In the genomic region with DNA sequence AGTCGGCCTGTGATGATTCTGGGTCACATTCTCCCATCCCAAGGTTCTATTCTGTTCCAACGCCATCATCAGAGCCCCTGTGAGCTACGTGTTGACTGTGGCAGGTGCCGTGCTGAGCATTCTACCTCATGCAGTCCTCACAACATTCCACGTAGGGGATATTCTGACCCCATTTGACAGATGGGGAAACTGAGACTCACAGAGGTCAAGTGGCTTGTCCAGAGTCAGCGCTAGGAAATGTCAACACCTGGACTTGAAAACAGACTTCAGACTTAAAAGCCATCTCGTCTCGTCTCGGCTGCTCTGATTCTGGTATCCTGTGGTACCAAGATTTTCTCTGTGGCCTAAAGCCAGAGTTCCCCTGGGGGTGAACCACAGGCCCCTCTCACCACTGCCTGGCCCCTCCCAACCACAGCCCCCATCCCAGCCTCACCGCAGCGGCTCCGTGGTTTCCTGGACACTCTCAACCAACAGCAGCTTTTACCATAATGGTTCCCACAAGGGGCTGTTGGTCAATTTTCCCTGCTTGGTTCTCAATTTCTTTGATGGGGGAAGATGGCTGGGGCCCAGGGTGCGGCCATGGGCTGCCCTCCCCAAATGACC, we compare ENCODE assay signal across 1 cellular context.
TF ChIP-seq lines count a peak whose summit lies in the region.

No MANE protein-coding gene starts in this region.

TF ChIP-seq in GM12878, 131 proteins besides CTCF, POLR2A, EP300 and RAD21 (continued from another document and continues in another):
- TF ChIP-seq, protein P1, sequence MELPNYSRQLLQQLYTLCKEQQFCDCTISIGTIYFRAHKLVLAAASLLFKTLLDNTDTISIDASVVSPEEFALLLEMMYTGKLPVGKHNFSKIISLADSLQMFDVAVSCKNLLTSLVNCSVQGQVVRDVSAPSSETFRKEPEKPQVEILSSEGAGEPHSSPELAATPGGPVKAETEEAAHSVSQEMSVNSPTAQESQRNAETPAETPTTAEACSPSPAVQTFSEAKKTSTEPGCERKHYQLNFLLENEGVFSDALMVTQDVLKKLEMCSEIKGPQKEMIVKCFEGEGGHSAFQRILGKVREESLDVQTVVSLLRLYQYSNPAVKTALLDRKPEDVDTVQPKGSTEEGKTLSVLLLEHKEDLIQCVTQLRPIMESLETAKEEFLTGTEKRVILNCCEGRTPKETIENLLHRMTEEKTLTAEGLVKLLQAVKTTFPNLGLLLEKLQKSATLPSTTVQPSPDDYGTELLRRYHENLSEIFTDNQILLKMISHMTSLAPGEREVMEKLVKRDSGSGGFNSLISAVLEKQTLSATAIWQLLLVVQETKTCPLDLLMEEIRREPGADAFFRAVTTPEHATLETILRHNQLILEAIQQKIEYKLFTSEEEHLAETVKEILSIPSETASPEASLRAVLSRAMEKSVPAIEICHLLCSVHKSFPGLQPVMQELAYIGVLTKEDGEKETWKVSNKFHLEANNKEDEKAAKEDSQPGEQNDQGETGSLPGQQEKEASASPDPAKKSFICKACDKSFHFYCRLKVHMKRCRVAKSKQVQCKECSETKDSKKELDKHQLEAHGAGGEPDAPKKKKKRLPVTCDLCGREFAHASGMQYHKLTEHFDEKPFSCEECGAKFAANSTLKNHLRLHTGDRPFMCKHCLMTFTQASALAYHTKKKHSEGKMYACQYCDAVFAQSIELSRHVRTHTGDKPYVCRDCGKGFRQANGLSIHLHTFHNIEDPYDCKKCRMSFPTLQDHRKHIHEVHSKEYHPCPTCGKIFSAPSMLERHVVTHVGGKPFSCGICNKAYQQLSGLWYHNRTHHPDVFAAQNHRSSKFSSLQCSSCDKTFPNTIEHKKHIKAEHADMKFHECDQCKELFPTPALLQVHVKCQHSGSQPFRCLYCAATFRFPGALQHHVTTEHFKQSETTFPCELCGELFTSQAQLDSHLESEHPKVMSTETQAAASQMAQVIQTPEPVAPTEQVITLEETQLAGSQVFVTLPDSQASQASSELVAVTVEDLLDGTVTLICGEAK (IDR thresholded peaks at IDR 0.05; ENCODE audit: borderline replicate concordance) = no peak
- TF ChIP-seq, protein P2, sequence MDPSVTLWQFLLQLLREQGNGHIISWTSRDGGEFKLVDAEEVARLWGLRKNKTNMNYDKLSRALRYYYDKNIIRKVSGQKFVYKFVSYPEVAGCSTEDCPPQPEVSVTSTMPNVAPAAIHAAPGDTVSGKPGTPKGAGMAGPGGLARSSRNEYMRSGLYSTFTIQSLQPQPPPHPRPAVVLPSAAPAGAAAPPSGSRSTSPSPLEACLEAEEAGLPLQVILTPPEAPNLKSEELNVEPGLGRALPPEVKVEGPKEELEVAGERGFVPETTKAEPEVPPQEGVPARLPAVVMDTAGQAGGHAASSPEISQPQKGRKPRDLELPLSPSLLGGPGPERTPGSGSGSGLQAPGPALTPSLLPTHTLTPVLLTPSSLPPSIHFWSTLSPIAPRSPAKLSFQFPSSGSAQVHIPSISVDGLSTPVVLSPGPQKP (IDR thresholded peaks at IDR 0.05; ENCODE audit: low read depth, low read length) = no peak
- no peak for TF ChIP-seq RELA (IDR thresholded peaks at IDR 0.05; ENCODE audit: borderline replicate concordance, partially characterized antibody)
- no peak for TF ChIP-seq RAD51 (IDR thresholded peaks at IDR 0.05)
- no peak for TF ChIP-seq SRF (IDR thresholded peaks at IDR 0.05; ENCODE audit: low read depth in 2 of 2, low read length in 2 of 2)
- TF ChIP-seq TBL1XR1 (IDR thresholded peaks at IDR 0.05; ENCODE audit: low read depth, low read length) = peak; percentile 89; the same call in 1 of the 2 replicates
- TF ChIP-seq, protein P3, sequence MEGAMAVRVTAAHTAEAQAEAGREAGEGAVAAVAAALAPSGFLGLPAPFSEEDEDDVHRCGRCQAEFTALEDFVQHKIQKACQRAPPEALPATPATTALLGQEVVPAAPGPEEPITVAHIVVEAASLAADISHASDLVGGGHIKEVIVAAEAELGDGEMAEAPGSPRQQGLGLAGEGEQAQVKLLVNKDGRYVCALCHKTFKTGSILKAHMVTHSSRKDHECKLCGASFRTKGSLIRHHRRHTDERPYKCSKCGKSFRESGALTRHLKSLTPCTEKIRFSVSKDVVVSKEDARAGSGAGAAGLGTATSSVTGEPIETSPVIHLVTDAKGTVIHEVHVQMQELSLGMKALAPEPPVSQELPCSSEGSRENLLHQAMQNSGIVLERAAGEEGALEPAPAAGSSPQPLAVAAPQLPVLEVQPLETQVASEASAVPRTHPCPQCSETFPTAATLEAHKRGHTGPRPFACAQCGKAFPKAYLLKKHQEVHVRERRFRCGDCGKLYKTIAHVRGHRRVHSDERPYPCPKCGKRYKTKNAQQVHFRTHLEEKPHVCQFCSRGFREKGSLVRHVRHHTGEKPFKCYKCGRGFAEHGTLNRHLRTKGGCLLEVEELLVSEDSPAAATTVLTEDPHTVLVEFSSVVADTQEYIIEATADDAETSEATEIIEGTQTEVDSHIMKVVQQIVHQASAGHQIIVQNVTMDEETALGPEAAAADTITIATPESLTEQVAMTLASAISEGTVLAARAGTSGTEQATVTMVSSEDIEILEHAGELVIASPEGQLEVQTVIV (IDR thresholded peaks at IDR 0.05; ENCODE audit: borderline replicate concordance, partially characterized antibody) = no peak
- TF ChIP-seq RBBP5 (conservative IDR thresholded peaks at IDR 0.05) = no peak
- peak; percentile 56; the same call in 1 of the 2 replicates for TF ChIP-seq MTA2 (IDR thresholded peaks at IDR 0.05; ENCODE audit: low read depth)
- no peak for TF ChIP-seq NFXL1 (IDR thresholded peaks at IDR 0.05; ENCODE audit: borderline replicate concordance)
- TF ChIP-seq CBX5 (IDR thresholded peaks at IDR 0.05; ENCODE audit: low read depth) = no peak
- TF ChIP-seq ZNF274 (IDR thresholded peaks at IDR 0.05; ENCODE audit: insufficient read depth, insufficient read length) = no peak
- TF ChIP-seq, protein P4, sequence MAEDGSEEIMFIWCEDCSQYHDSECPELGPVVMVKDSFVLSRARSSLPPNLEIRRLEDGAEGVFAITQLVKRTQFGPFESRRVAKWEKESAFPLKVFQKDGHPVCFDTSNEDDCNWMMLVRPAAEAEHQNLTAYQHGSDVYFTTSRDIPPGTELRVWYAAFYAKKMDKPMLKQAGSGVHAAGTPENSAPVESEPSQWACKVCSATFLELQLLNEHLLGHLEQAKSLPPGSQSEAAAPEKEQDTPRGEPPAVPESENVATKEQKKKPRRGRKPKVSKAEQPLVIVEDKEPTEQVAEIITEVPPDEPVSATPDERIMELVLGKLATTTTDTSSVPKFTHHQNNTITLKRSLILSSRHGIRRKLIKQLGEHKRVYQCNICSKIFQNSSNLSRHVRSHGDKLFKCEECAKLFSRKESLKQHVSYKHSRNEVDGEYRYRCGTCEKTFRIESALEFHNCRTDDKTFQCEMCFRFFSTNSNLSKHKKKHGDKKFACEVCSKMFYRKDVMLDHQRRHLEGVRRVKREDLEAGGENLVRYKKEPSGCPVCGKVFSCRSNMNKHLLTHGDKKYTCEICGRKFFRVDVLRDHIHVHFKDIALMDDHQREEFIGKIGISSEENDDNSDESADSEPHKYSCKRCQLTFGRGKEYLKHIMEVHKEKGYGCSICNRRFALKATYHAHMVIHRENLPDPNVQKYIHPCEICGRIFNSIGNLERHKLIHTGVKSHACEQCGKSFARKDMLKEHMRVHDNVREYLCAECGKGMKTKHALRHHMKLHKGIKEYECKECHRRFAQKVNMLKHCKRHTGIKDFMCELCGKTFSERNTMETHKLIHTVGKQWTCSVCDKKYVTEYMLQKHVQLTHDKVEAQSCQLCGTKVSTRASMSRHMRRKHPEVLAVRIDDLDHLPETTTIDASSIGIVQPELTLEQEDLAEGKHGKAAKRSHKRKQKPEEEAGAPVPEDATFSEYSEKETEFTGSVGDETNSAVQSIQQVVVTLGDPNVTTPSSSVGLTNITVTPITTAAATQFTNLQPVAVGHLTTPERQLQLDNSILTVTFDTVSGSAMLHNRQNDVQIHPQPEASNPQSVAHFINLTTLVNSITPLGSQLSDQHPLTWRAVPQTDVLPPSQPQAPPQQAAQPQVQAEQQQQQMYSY (CRISPR knock-in tag; IDR thresholded peaks at IDR 0.05) = no peak
- no peak; the same call in 1 of the 2 replicates for TF ChIP-seq MEF2A (IDR thresholded peaks at IDR 0.05; ENCODE audit: insufficient read depth, low read depth, low read length)
- no peak for TF ChIP-seq SUZ12 (IDR thresholded peaks at IDR 0.05; ENCODE audit: unreplicated experiment)
- TF ChIP-seq, protein P5, sequence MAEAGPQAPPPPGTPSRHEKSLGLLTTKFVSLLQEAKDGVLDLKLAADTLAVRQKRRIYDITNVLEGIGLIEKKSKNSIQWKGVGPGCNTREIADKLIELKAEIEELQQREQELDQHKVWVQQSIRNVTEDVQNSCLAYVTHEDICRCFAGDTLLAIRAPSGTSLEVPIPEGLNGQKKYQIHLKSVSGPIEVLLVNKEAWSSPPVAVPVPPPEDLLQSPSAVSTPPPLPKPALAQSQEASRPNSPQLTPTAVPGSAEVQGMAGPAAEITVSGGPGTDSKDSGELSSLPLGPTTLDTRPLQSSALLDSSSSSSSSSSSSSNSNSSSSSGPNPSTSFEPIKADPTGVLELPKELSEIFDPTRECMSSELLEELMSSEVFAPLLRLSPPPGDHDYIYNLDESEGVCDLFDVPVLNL (IDR thresholded peaks at IDR 0.05; ENCODE audit: low read depth, low read length) = no peak
- TF ChIP-seq BHLHE40 (IDR thresholded peaks at IDR 0.05; ENCODE audit: borderline replicate concordance in 1 of 2, low read depth in 2 of 2, low read length in 1 of 2) = peak in 1 of 2 experiments; percentile 55; a peak in 1 of 4 replicates
- no peak for TF ChIP-seq CBX3 (IDR thresholded peaks at IDR 0.05; ENCODE audit: borderline replicate concordance, low read depth)
- TF ChIP-seq, protein P6, sequence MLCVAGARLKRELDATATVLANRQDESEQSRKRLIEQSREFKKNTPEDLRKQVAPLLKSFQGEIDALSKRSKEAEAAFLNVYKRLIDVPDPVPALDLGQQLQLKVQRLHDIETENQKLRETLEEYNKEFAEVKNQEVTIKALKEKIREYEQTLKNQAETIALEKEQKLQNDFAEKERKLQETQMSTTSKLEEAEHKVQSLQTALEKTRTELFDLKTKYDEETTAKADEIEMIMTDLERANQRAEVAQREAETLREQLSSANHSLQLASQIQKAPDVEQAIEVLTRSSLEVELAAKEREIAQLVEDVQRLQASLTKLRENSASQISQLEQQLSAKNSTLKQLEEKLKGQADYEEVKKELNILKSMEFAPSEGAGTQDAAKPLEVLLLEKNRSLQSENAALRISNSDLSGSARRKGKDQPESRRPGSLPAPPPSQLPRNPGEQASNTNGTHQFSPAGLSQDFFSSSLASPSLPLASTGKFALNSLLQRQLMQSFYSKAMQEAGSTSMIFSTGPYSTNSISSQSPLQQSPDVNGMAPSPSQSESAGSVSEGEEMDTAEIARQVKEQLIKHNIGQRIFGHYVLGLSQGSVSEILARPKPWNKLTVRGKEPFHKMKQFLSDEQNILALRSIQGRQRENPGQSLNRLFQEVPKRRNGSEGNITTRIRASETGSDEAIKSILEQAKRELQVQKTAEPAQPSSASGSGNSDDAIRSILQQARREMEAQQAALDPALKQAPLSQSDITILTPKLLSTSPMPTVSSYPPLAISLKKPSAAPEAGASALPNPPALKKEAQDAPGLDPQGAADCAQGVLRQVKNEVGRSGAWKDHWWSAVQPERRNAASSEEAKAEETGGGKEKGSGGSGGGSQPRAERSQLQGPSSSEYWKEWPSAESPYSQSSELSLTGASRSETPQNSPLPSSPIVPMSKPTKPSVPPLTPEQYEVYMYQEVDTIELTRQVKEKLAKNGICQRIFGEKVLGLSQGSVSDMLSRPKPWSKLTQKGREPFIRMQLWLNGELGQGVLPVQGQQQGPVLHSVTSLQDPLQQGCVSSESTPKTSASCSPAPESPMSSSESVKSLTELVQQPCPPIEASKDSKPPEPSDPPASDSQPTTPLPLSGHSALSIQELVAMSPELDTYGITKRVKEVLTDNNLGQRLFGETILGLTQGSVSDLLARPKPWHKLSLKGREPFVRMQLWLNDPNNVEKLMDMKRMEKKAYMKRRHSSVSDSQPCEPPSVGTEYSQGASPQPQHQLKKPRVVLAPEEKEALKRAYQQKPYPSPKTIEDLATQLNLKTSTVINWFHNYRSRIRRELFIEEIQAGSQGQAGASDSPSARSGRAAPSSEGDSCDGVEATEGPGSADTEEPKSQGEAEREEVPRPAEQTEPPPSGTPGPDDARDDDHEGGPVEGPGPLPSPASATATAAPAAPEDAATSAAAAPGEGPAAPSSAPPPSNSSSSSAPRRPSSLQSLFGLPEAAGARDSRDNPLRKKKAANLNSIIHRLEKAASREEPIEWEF (IDR thresholded peaks at IDR 0.05; ENCODE audit: insufficient replicate concordance, low read depth, low read length) = no peak
- TF ChIP-seq CHD4 (IDR thresholded peaks at IDR 0.05) = no peak
- TF ChIP-seq NRF1 (conservative IDR thresholded peaks at IDR 0.05; ENCODE audit: low read depth, low read length) = no peak
- TF ChIP-seq, protein P7, sequence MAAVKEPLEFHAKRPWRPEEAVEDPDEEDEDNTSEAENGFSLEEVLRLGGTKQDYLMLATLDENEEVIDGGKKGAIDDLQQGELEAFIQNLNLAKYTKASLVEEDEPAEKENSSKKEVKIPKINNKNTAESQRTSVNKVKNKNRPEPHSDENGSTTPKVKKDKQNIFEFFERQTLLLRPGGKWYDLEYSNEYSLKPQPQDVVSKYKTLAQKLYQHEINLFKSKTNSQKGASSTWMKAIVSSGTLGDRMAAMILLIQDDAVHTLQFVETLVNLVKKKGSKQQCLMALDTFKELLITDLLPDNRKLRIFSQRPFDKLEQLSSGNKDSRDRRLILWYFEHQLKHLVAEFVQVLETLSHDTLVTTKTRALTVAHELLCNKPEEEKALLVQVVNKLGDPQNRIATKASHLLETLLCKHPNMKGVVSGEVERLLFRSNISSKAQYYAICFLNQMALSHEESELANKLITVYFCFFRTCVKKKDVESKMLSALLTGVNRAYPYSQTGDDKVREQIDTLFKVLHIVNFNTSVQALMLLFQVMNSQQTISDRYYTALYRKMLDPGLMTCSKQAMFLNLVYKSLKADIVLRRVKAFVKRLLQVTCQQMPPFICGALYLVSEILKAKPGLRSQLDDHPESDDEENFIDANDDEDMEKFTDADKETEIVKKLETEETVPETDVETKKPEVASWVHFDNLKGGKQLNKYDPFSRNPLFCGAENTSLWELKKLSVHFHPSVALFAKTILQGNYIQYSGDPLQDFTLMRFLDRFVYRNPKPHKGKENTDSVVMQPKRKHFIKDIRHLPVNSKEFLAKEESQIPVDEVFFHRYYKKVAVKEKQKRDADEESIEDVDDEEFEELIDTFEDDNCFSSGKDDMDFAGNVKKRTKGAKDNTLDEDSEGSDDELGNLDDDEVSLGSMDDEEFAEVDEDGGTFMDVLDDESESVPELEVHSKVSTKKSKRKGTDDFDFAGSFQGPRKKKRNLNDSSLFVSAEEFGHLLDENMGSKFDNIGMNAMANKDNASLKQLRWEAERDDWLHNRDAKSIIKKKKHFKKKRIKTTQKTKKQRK (IDR thresholded peaks at IDR 0.05; ENCODE audit: low read depth, low read length) = no peak
